In genomic region chr20:2688041-2688591, GRCh38 we compare ENCODE assay signal across 8 cellular contexts. TPM values are rescaled to one million over a fixed set of nuclear protein-coding genes. Genes with fewer than 3 reads are reported as not detected.
DNase-seq lines count a peak whose midpoint lies in the region; ATAC-seq and TF ChIP-seq lines count a peak whose summit lies in the region.

No MANE protein-coding gene starts in this region.

- H3K4me3 ChIP-seq in neural progenitor cell (no peak overlapping the region), tibial artery (no peak overlapping the region)

- no peak for TF ChIP-seq POLR2A in erythroblast (IDR thresholded peaks at IDR 0.05; ENCODE audit: low read length)

- DNase-seq in NCI-H510A treated with DMSO at 0.1 percent for 48 hours (lab: John Stamatoyannopoulos, UW) (peak; percentile 80), erythroblast (lab: John Stamatoyannopoulos, UW) (peak; percentile 72 to 73), neural progenitor cell (ENCODE audit: low spot score) (peak; percentile 87), tibial artery (peak in 1 of 2 donors; percentile 64), cerebellar nuclear complex (lab: John Stamatoyannopoulos, UW) (no peak)
- peak; percentile 89 for DNase-seq in activated CD8-positive, alpha-beta memory T cell treated with anti-CD3 and anti-CD28 coated beads, Interleukin-2, amount 10 ng/mL, durations not matched to agents 7 days and 5 days
- DNase-seq in NK-92 treated with Interleukin-12 subunit alpha and Interleukin-12 subunit beta, amount 100 ng/mL, for 24 hours (lab: John Stamatoyannopoulos, UW) = no peak

- H3K36me3 Mint-ChIP-seq in activated CD8-positive, alpha-beta memory T cell treated with anti-CD3 and anti-CD28 coated beads, Interleukin-2, amount 10 ng/mL, durations not matched to agents 7 days and 5 days = peaks cover 2% of the 10 kb centered on the region
- H3K36me3 Mint-ChIP-seq in neural progenitor cell = peaks cover 4% of the 10 kb centered on the region

- H3K36me3 ChIP-seq in neural progenitor cell (no peaks in the 10 kb centered on the region), tibial artery (no peaks in the 10 kb centered on the region)

- H3K9me3 Mint-ChIP-seq in activated CD8-positive, alpha-beta memory T cell treated with anti-CD3 and anti-CD28 coated beads, Interleukin-2, amount 10 ng/mL, durations not matched to agents 7 days and 5 days (ENCODE audit: low read depth) = no peaks in the 10 kb centered on the region
- peaks cover 3% of the 10 kb centered on the region for H3K9me3 Mint-ChIP-seq in neural progenitor cell

- no peaks in the 10 kb centered on the region for H3K79me2 ChIP-seq in neural progenitor cell (ENCODE audit: low read depth)

- peak; percentile 59; the same call in 1 of the 2 replicates for TF ChIP-seq CTCF in GM12874 (IDR thresholded peaks at IDR 0.05; ENCODE audit: insufficient read depth, low read depth, low read length)
- peak; percentile 97 for TF ChIP-seq CTCF in neural progenitor cell (IDR thresholded peaks at IDR 0.05)
- TF ChIP-seq CTCF in tibial artery (IDR thresholded peaks at IDR 0.05) = peak; percentile 21 to 35

- H3K4me3 Mint-ChIP-seq in activated CD8-positive, alpha-beta memory T cell treated with anti-CD3 and anti-CD28 coated beads, Interleukin-2, amount 10 ng/mL, durations not matched to agents 7 days and 5 days = peak overlapping the region; percentile 40
- H3K4me3 Mint-ChIP-seq in neural progenitor cell = peak overlapping the region; percentile 38

- H3K9ac ChIP-seq in neural progenitor cell = no peak overlapping the region

- H2AFZ ChIP-seq in neural progenitor cell (replicated peaks) = no peak overlapping the region

- H3F3A ChIP-seq in neural progenitor cell (ENCODE audit: low read depth) = peaks cover 6% of the 10 kb centered on the region

- CTCF ChIA-PET in activated CD8-positive, alpha-beta memory T cell treated with anti-CD3 and anti-CD28 coated beads, Interleukin-2, amount 10 ng/mL, durations not matched to agents 7 days and 5 days (lab: Charles Lee) = interaction anchor here (0.6 to 6.3 kb wide), 24 partner anchors 11 to 509 kb away, joined by 3 to 101 read pairs (median 5); partner anchors contain the start of genes IDH3B, PCED1A and VPS16

- peaks cover 16% of the 10 kb centered on the region for H4K20me1 ChIP-seq in neural progenitor cell (ENCODE audit: low read depth)

- H3K27ac ChIP-seq in neural progenitor cell (no peak overlapping the region), tibial artery (no peak overlapping the region)

- ATAC-seq in activated CD8-positive, alpha-beta memory T cell treated with anti-CD3 and anti-CD28 coated beads, Interleukin-2, amount 10 ng/mL, durations not matched to agents 7 days and 5 days = peak; percentile 85

- peak overlapping the region; percentile 52 for H3K27ac Mint-ChIP-seq in activated CD8-positive, alpha-beta memory T cell treated with anti-CD3 and anti-CD28 coated beads, Interleukin-2, amount 10 ng/mL, durations not matched to agents 7 days and 5 days
- no peak overlapping the region for H3K27ac Mint-ChIP-seq in neural progenitor cell

- peaks cover 96% of the 10 kb centered on the region for H3K27me3 ChIP-seq in neural progenitor cell
- H3K27me3 ChIP-seq in tibial artery = peaks cover 0 to 12% of the 10 kb centered on the region in 2 donors

- peaks cover 39% of the 10 kb centered on the region for H3K27me3 Mint-ChIP-seq in activated CD8-positive, alpha-beta memory T cell treated with anti-CD3 and anti-CD28 coated beads, Interleukin-2, amount 10 ng/mL, durations not matched to agents 7 days and 5 days
- peaks cover 37% of the 10 kb centered on the region for H3K27me3 Mint-ChIP-seq in neural progenitor cell (ENCODE audit: insufficient read depth, low read depth)

- intact Hi-C loops in tibial artery (cut with DNase I; ENCODE audit: low total_unique reads) = no loop called here

- peak overlapping the region; percentile 43 for H3K4me2 ChIP-seq in neural progenitor cell

- H3K4me1 Mint-ChIP-seq in activated CD8-positive, alpha-beta memory T cell treated with anti-CD3 and anti-CD28 coated beads, Interleukin-2, amount 10 ng/mL, durations not matched to agents 7 days and 5 days = peaks cover 32% of the 10 kb centered on the region
- H3K4me1 Mint-ChIP-seq in neural progenitor cell = peaks cover 17% of the 10 kb centered on the region

- H3K9me3 ChIP-seq in neural progenitor cell (ENCODE audit: low read depth) (no peaks in the 10 kb centered on the region), tibial artery (no peaks in the 10 kb centered on the region)

- H3K4me1 ChIP-seq in neural progenitor cell (no peaks in the 10 kb centered on the region), tibial artery (peaks cover 0 to 7% (median 4%) of the 10 kb centered on the region in 4 donors)

RNA-seq across cellular contexts. Expression of gene EBF4, which starts 4.5 kb away (rescaled TPM):
- 1 to 10 TPM; 1.3 to 3.1 TPM for total RNA-seq in activated CD8-positive, alpha-beta memory T cell treated with anti-CD3 and anti-CD28 coated beads, Interleukin-2, amount 10 ng/mL, durations not matched to agents 7 days and 5 days
- total RNA-seq in neural progenitor cell (ENCODE audit: low replicate concordance) = 1.9 and 2.5 TPM in 2 replicates

RNA-seq across cellular contexts. Expression of gene IDH3B, which starts 24.1 kb away (rescaled TPM):
- total RNA-seq in activated CD8-positive, alpha-beta memory T cell treated with anti-CD3 and anti-CD28 coated beads, Interleukin-2, amount 10 ng/mL, durations not matched to agents 7 days and 5 days = 10 to 100 TPM; 91.4 to 96.0 TPM
- total RNA-seq in neural progenitor cell (ENCODE audit: low replicate concordance) = 94.3 and 111 TPM in 2 replicates

RNA-seq across cellular contexts. Expression of gene NOP56, which starts 35.7 kb away (rescaled TPM):
- 100 to 1,000 TPM; 469 to 508 TPM for total RNA-seq in activated CD8-positive, alpha-beta memory T cell treated with anti-CD3 and anti-CD28 coated beads, Interleukin-2, amount 10 ng/mL, durations not matched to agents 7 days and 5 days
- 246 and 288 TPM in 2 replicates for total RNA-seq in neural progenitor cell (ENCODE audit: low replicate concordance)

Comparison
In these comparisons a context has a peak if more than half of its experiments do, and no peak if none do; other contexts are left out.
1. CTCF ChIP-seq: peak in every context shown above with its lines; median percentile 97 in neural progenitor cell; 59 in GM12874; 28 in tibial artery.
2. DNase-seq: peak in NCI-H510A treated with DMSO at 0.1 percent for 48 hours (single experiment), activated CD8-positive, alpha-beta memory T cell treated with anti-CD3 and anti-CD28 coated beads, Interleukin-2, amount 10 ng/mL, durations not matched to agents 7 days and 5 days (single experiment), erythroblast (2 of 2) and neural progenitor cell (single experiment); none in cerebellar nuclear complex (0 of 2) and NK-92 treated with Interleukin-12 subunit alpha and Interleukin-12 subunit beta, amount 100 ng/mL, for 24 hours (single experiment).